19 cellular contexts compared by ENCODE assay signal in genomic region chr9:129359871-129360536, GRCh38.
"Had no signal": no experiment of that assay in that cellular context is flagged by ENCODE, and none has a peak within 500 bp of the region (broad histone marks: within the 10 kb centered on the region; RNA-seq: fewer than 3 reads in every experiment).

No MANE protein-coding gene starts in this region.

- H3K4me1 Mint-ChIP-seq: activated naive CD4-positive, alpha-beta T cell treated with anti-CD3 and anti-CD28 coated beads, Interleukin-2, amount 50 U/mL, for 24 hours; immature natural killer cell; stimulated activated effector memory CD8-positive, alpha-beta T cell treated with anti-CD3 and anti-CD28 coated beads, Interleukin-12 subunit alpha, Interleukin-12 subunit beta, amount 100 ng/mL, for 72 hours had no signal

- H3K36me3 ChIP-seq: ascending aorta, breast epithelium, esophagus squamous epithelium, heart right ventricle, neutrophil, sigmoid colon, stomach had no signal

- H3K27ac ChIP-seq: ascending aorta, breast epithelium, esophagus squamous epithelium, heart right ventricle, neutrophil, sigmoid colon, stomach had no signal

- H3K4me3 ChIP-seq: ascending aorta, breast epithelium, esophagus squamous epithelium, heart right ventricle, sigmoid colon, stomach had no signal

- H3K27me3 ChIP-seq: ascending aorta, breast epithelium, esophagus squamous epithelium, heart right ventricle, neutrophil, sigmoid colon, stomach had no signal

- H3K4me1 ChIP-seq: ascending aorta, heart right ventricle, sigmoid colon, stomach had no signal

- H3K9me3 Mint-ChIP-seq: activated naive CD4-positive, alpha-beta T cell treated with anti-CD3 and anti-CD28 coated beads, Interleukin-2, amount 50 U/mL, for 24 hours; type B pancreatic cell had no signal

- H3K9me3 ChIP-seq: neutrophil had no signal

- H3K4me3 Mint-ChIP-seq: activated naive CD4-positive, alpha-beta T cell treated with anti-CD3 and anti-CD28 coated beads, Interleukin-2, amount 50 U/mL, for 24 hours; activated T-cell treated with anti-CD3 and anti-CD28 coated beads, Interleukin-2, amount 50 U/mL, for 72 hours; immature natural killer cell; memory B cell; naive thymus-derived CD8-positive, alpha-beta T cell; stimulated activated effector memory CD8-positive, alpha-beta T cell treated with anti-CD3 and anti-CD28 coated beads, Interleukin-12 subunit alpha, Interleukin-12 subunit beta, amount 100 ng/mL, for 72 hours; type B pancreatic cell had no signal

- DNase-seq: activated CD4-positive, alpha-beta T cell treated with anti-CD3 and anti-CD28 coated beads for 1 hour; activated CD8-positive, alpha-beta memory T cell treated with anti-CD3 and anti-CD28 coated beads for 24 hours; activated effector memory CD4-positive, alpha-beta T cell treated with anti-CD3 and anti-CD28 coated beads, Interleukin-2, amount 50 U/mL, for 16 hours; activated T-cell treated with anti-CD3 and anti-CD28 coated beads, Interleukin-2, amount 50 U/mL, for 72 hours; effector CD8-positive, alpha-beta T cell; esophagus squamous epithelium; heart right ventricle; immature natural killer cell; naive thymus-derived CD8-positive, alpha-beta T cell; sigmoid colon; stimulated activated CD4-positive, alpha-beta T cell treated with anti-CD3 and anti-CD28 coated beads, Interleukin-4, amount 100 ng/mL, for 24 hours; stomach had no signal

- H3K36me3 Mint-ChIP-seq: immature natural killer cell; memory B cell; naive thymus-derived CD8-positive, alpha-beta T cell; stimulated activated effector memory CD8-positive, alpha-beta T cell treated with anti-CD3 and anti-CD28 coated beads, Interleukin-12 subunit alpha, Interleukin-12 subunit beta, amount 100 ng/mL, for 72 hours; type B pancreatic cell had no signal

- H3K27me3 Mint-ChIP-seq: activated naive CD4-positive, alpha-beta T cell treated with anti-CD3 and anti-CD28 coated beads, Interleukin-2, amount 50 U/mL, for 24 hours; naive thymus-derived CD8-positive, alpha-beta T cell; type B pancreatic cell had no signal

- H3K27ac Mint-ChIP-seq: activated T-cell treated with anti-CD3 and anti-CD28 coated beads, Interleukin-2, amount 50 U/mL, for 72 hours; immature natural killer cell; memory B cell; type B pancreatic cell had no signal

- ATAC-seq: activated T-cell treated with anti-CD3 and anti-CD28 coated beads, Interleukin-2, amount 50 U/mL, for 72 hours; heart right ventricle; naive thymus-derived CD8-positive, alpha-beta T cell; stimulated activated effector memory CD8-positive, alpha-beta T cell treated with anti-CD3 and anti-CD28 coated beads, Interleukin-12 subunit alpha, Interleukin-12 subunit beta, amount 100 ng/mL, for 72 hours had no signal
